19 cellular contexts compared by ENCODE assay signal in genomic region chr19:16394111-16394510, GRCh38.
"Had no signal": no experiment of that assay in that cellular context is flagged by ENCODE, and none has a peak within 500 bp of the region (broad histone marks: within the 10 kb centered on the region; RNA-seq: fewer than 3 reads in every experiment).

No MANE protein-coding gene starts in this region.

- H2AFZ ChIP-seq: hepatocyte had no signal

- FAIRE-seq: endothelial cell of umbilical vein had no signal

- H3K27me3 Mint-ChIP-seq: activated CD4-positive, alpha-beta T cell treated with anti-CD3 and anti-CD28 coated beads, Interleukin-2, amount 10 ng/mL, durations not matched to agents 7 days and 5 days; activated naive CD4-positive, alpha-beta T cell treated with anti-CD3 and anti-CD28 coated beads, Interleukin-2, amount 50 U/mL, for 24 hours had no signal

- H3K27ac Mint-ChIP-seq: activated CD4-positive, alpha-beta T cell treated with anti-CD3 and anti-CD28 coated beads, Interleukin-2, amount 10 ng/mL, durations not matched to agents 7 days and 5 days; activated naive CD4-positive, alpha-beta T cell treated with anti-CD3 and anti-CD28 coated beads, Interleukin-2, amount 50 U/mL, for 24 hours had no signal

- H3K4me2 ChIP-seq: hepatocyte had no signal

- H3K27me3 ChIP-seq: adrenal gland, esophagus muscularis mucosa, hepatocyte, sigmoid colon, tibial nerve, vagina had no signal

- H3K4me3 Mint-ChIP-seq: activated CD4-positive, alpha-beta T cell treated with anti-CD3 and anti-CD28 coated beads, Interleukin-2, amount 10 ng/mL, durations not matched to agents 7 days and 5 days; activated naive CD4-positive, alpha-beta T cell treated with anti-CD3 and anti-CD28 coated beads, Interleukin-2, amount 50 U/mL, for 24 hours; activated T-cell treated with anti-CD3 and anti-CD28 coated beads, Interleukin-2, amount 50 U/mL, for 4 hours had no signal

- H3K4me3 ChIP-seq: adrenal gland, esophagus muscularis mucosa, hepatocyte, sigmoid colon, tibial nerve, vagina had no signal

- H3K4me1 ChIP-seq: adrenal gland had no signal

- H3K27ac ChIP-seq: esophagus muscularis mucosa, hepatocyte, sigmoid colon, vagina had no signal

- H3K9me3 ChIP-seq: vagina had no signal

- ATAC-seq: activated CD4-positive, CD25-positive, alpha-beta regulatory T cell treated with anti-CD3 and anti-CD28 coated beads, Interleukin-2, amount 50 U/mL, for 24 hours; activated T-cell treated with anti-CD3 and anti-CD28 coated beads, Interleukin-2, amount 50 U/mL, for 4 hours had no signal

- H3K79me2 ChIP-seq: hepatocyte had no signal

- DNase-seq: activated CD4-positive, alpha-beta T cell treated with anti-CD3 and anti-CD28 coated beads, Interleukin-2, amount 10 ng/mL, durations not matched to agents 7 days and 5 days; activated CD8-positive, alpha-beta memory T cell treated with anti-CD3 and anti-CD28 coated beads, Interleukin-2, amount 50 U/mL, for 4 hours; activated gamma-delta T cell; activated T-cell treated with anti-CD3 and anti-CD28 coated beads, Interleukin-2, amount 50 U/mL, for 4 hours; adrenal gland; dermis blood vessel endothelial cell; effector memory CD4-positive, alpha-beta T cell; left cardiac atrium; stimulated activated naive CD4-positive, alpha-beta T cell; substantia nigra; T-helper 1 cell had no signal
